In genomic region chr14:65335548-65335947, GRCh38 we compare ENCODE assay signal across 14 cellular contexts.
A peak's percentile ranks its signal among the peaks of the same experiment; 100 is the strongest.
DNase-seq lines count a peak whose midpoint lies in the region; ATAC-seq and TF ChIP-seq lines count a peak whose summit lies in the region.
"Had no signal": no experiment of that assay in that cellular context is flagged by ENCODE, and none has a peak within 500 bp of the region (broad histone marks: within the 10 kb centered on the region; RNA-seq: fewer than 3 reads in every experiment).

No MANE protein-coding gene starts in this region.

- no peak overlapping the region for H3K4me3 ChIP-seq in tibial nerve
- H3K4me3 ChIP-seq: tibial artery had no signal

- H3K36me3 Mint-ChIP-seq in activated naive CD4-positive, alpha-beta T cell treated with anti-CD3 and anti-CD28 coated beads for 36 hours (ENCODE audit: low read depth), result peaks cover 3% of the 10 kb centered on the region
- peaks cover 11% of the 10 kb centered on the region for H3K36me3 Mint-ChIP-seq in activated CD8-positive, alpha-beta T cell treated with anti-CD3 and anti-CD28 coated beads for 36 hours (ENCODE audit: low read depth)
- H3K36me3 Mint-ChIP-seq in immature natural killer cell, result no peaks in the 10 kb centered on the region

- H3K9me3 ChIP-seq in tibial nerve, result no peaks in the 10 kb centered on the region
- H3K9me3 ChIP-seq: tibial artery had no signal

- CTCF ChIA-PET in activated naive CD4-positive, alpha-beta T cell treated with anti-CD3 and anti-CD28 coated beads for 36 hours (lab: Charles Lee), result interaction anchor here (0.7 to 1.0 kb wide), 3 partner anchors 76 to 384 kb away, joined by 3 to 5 read pairs (median 3); no protein-coding TSS in a partner anchor
- CTCF ChIA-PET in activated CD8-positive, alpha-beta T cell treated with anti-CD3 and anti-CD28 coated beads for 36 hours (lab: Charles Lee), result interaction anchor here (0.8 to 2.2 kb wide), 4 partner anchors 32 to 76 kb away, joined by 3 to 6 read pairs (median 4); no protein-coding TSS in a partner anchor

- no peak for ATAC-seq in activated CD8-positive, alpha-beta T cell treated with anti-CD3 and anti-CD28 coated beads for 36 hours
- peak; percentile 82 for ATAC-seq in left colon
- no peak for ATAC-seq in HG02623 (IDR thresholded peaks at IDR 0.05; ENCODE audit: unreplicated experiment)
- ATAC-seq in foreskin keratinocyte, result no peak
- ATAC-seq: left ventricle myocardium superior had no signal

- no peaks in the 10 kb centered on the region for H3K27me3 ChIP-seq in tibial nerve
- no peaks in the 10 kb centered on the region for H3K27me3 ChIP-seq in foreskin keratinocyte
- H3K27me3 ChIP-seq: tibial artery had no signal

- peak overlapping the region in 3 of 4 donors; percentile 63 to 71 (median 68) for H3K27ac ChIP-seq in tibial nerve
- H3K27ac ChIP-seq in foreskin keratinocyte, result no peak overlapping the region
- H3K27ac ChIP-seq: tibial artery had no signal

- H3K4me1 ChIP-seq in tibial nerve, result peaks cover 0 to 48% (median 18%) of the 10 kb centered on the region in 4 donors
- H3K4me1 ChIP-seq in foreskin keratinocyte, result peaks cover 35% of the 10 kb centered on the region
- H3K4me1 ChIP-seq: tibial artery had no signal

- DNase-seq in activated naive CD4-positive, alpha-beta T cell treated with anti-CD3 and anti-CD28 coated beads for 36 hours, result no peak
- no peak for DNase-seq in activated naive CD4-positive, alpha-beta T cell (lab: John Stamatoyannopoulos, UW)
- no peak for DNase-seq in activated CD8-positive, alpha-beta T cell treated with anti-CD3 and anti-CD28 coated beads for 36 hours
- peak; percentile 61 to 80 for DNase-seq in left colon
- no peak for DNase-seq in tibial nerve (ENCODE audit: low spot score in 2 of 2)
- DNase-seq in immature natural killer cell, result no peak
- no peak for DNase-seq in foreskin keratinocyte
- DNase-seq: endodermal cell; glutamatergic neuron; left ventricle myocardium superior; NK-92 treated with Interleukin-12 subunit alpha and Interleukin-12 subunit beta, amount 100 ng/mL, for 24 hours; occipital lobe; tibial artery had no signal

- WGBS in tibial nerve, 2 donors, result 85% methylated on average over 4 of the region's 4 CpGs

- H3K9me3 Mint-ChIP-seq in activated naive CD4-positive, alpha-beta T cell treated with anti-CD3 and anti-CD28 coated beads for 36 hours, result no peaks in the 10 kb centered on the region
- H3K9me3 Mint-ChIP-seq in activated CD8-positive, alpha-beta T cell treated with anti-CD3 and anti-CD28 coated beads for 36 hours, result peaks cover under 1% of the 10 kb centered on the region
- H3K9me3 Mint-ChIP-seq in immature natural killer cell, result no peaks in the 10 kb centered on the region
- H3K9me3 Mint-ChIP-seq: endodermal cell had no signal

- H3K27ac Mint-ChIP-seq in activated naive CD4-positive, alpha-beta T cell treated with anti-CD3 and anti-CD28 coated beads for 36 hours, result peak overlapping the region; percentile 16
- H3K27ac Mint-ChIP-seq in activated CD8-positive, alpha-beta T cell treated with anti-CD3 and anti-CD28 coated beads for 36 hours, result peak overlapping the region; percentile 83
- no peak overlapping the region for H3K27ac Mint-ChIP-seq in immature natural killer cell
- H3K27ac Mint-ChIP-seq: endodermal cell had no signal

- POLR2A ChIA-PET in activated CD8-positive, alpha-beta T cell treated with anti-CD3 and anti-CD28 coated beads for 36 hours (lab: Charles Lee), result interaction anchor here (0.8 to 2.5 kb wide), 9 partner anchors 11 to 181 kb away, joined by 3 to 12 read pairs (median 3); no protein-coding TSS in a partner anchor

- H3K27me3 Mint-ChIP-seq in activated naive CD4-positive, alpha-beta T cell treated with anti-CD3 and anti-CD28 coated beads for 36 hours (ENCODE audit: low read depth), result no peaks in the 10 kb centered on the region
- H3K27me3 Mint-ChIP-seq in activated CD8-positive, alpha-beta T cell treated with anti-CD3 and anti-CD28 coated beads for 36 hours, result no peaks in the 10 kb centered on the region
- H3K27me3 Mint-ChIP-seq in immature natural killer cell (ENCODE audit: low read depth in 3 of 3), result no peaks in the 10 kb centered on the region

- H3K36me3 ChIP-seq in tibial nerve, result no peaks in the 10 kb centered on the region
- H3K36me3 ChIP-seq: tibial artery had no signal

- TF ChIP-seq POLR2A in tibial nerve (IDR thresholded peaks at IDR 0.05), result no peak

- H3K4me3 Mint-ChIP-seq in activated naive CD4-positive, alpha-beta T cell treated with anti-CD3 and anti-CD28 coated beads for 36 hours, result no peak overlapping the region
- H3K4me3 Mint-ChIP-seq in activated CD8-positive, alpha-beta T cell treated with anti-CD3 and anti-CD28 coated beads for 36 hours, result no peak overlapping the region
- no peak overlapping the region for H3K4me3 Mint-ChIP-seq in immature natural killer cell

- intact Hi-C loops in activated naive CD4-positive, alpha-beta T cell treated with anti-CD3 and anti-CD28 coated beads for 36 hours (cut with micrococcal nuclease), result loop anchor here (5.0 to 10.0 kb wide), 2 partner anchors 113 to 411 kb away; no protein-coding TSS in a partner anchor
- intact Hi-C loops in activated CD8-positive, alpha-beta T cell treated with anti-CD3 and anti-CD28 coated beads for 36 hours (cut with micrococcal nuclease), result loop anchor here (5.0 kb wide), 2 partner anchors 33 to 48 kb away; no protein-coding TSS in a partner anchor
- intact Hi-C loops in left colon (cut with DNase I, micrococcal nuclease), result no loop called here

- H3K4me1 Mint-ChIP-seq in activated naive CD4-positive, alpha-beta T cell treated with anti-CD3 and anti-CD28 coated beads for 36 hours (ENCODE audit: low read depth), result peaks cover 52% of the 10 kb centered on the region
- H3K4me1 Mint-ChIP-seq in activated CD8-positive, alpha-beta T cell treated with anti-CD3 and anti-CD28 coated beads for 36 hours (ENCODE audit: low read depth), result peaks cover 54% of the 10 kb centered on the region
- peaks cover 0 to 7% of the 10 kb centered on the region in 2 donors for H3K4me1 Mint-ChIP-seq in immature natural killer cell

- TF ChIP-seq CTCF in activated CD8-positive, alpha-beta T cell treated with anti-CD3 and anti-CD28 coated beads for 36 hours (IDR thresholded peaks at IDR 0.05), result no peak
- TF ChIP-seq CTCF in tibial nerve (IDR thresholded peaks at IDR 0.05) (no peak), foreskin keratinocyte (conservative IDR thresholded peaks at IDR 0.05) (no peak)

- no peak for TF ChIP-seq EP300 in tibial nerve (IDR thresholded peaks at IDR 0.05)

Comparison
In these comparisons a context has a peak if more than half of its experiments do, and no peak if none do; other contexts are left out.
1. DNase-seq: peak in left colon (2 of 2); none in activated naive CD4-positive, alpha-beta T cell treated with anti-CD3 and anti-CD28 coated beads for 36 hours (single experiment), activated naive CD4-positive, alpha-beta T cell (0 of 4), activated CD8-positive, alpha-beta T cell treated with anti-CD3 and anti-CD28 coated beads for 36 hours (single experiment), tibial nerve (0 of 2), immature natural killer cell (0 of 3) and foreskin keratinocyte (0 of 2).
2. H3K27ac Mint-ChIP-seq: peak in activated naive CD4-positive, alpha-beta T cell treated with anti-CD3 and anti-CD28 coated beads for 36 hours (single experiment) and activated CD8-positive, alpha-beta T cell treated with anti-CD3 and anti-CD28 coated beads for 36 hours (single experiment); none in immature natural killer cell (0 of 6).
3. intact Hi-C loops: an anchor here in activated naive CD4-positive, alpha-beta T cell treated with anti-CD3 and anti-CD28 coated beads for 36 hours (5.0 to 10.0 kb wide) and activated CD8-positive, alpha-beta T cell treated with anti-CD3 and anti-CD28 coated beads for 36 hours (5.0 kb wide); none called in left colon.